8 cellular contexts compared by ENCODE assay signal in the genomic region with DNA sequence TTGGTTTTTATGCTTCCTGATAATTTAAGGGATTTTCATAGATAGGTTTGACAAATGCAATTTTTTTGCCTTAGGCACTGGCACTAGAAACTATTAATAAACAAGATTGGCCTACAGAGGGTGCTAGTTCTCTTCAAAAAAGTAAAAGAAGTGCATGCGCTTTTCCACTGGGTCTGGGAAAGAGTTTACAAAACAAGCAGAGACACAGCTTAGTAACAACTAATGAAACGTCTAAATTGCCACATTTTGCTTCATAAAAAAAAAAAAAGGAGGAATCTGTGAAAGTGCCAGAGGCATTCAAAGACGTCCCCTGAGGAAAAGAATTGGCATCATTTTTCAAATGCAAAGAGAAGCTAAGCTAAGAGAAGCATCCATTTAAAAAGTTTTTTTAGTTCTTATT. TPM values are rescaled to one million over a fixed set of nuclear protein-coding genes. Genes with fewer than 3 reads are reported as not detected.
DNase-seq lines count a peak whose midpoint lies in the region; ATAC-seq and TF ChIP-seq lines count a peak whose summit lies in the region.

No MANE protein-coding gene starts in this region.

- no peaks in the 10 kb centered on the region for H3K27me3 ChIP-seq in BLaER1 treated with 17β-estradiol and CSF1 and Interleukin-3, amounts not matched to agents 10 nM and 100 nM
- H3K27me3 ChIP-seq in PC-3 (ENCODE audit: low read length) = no peaks in the 10 kb centered on the region
- H3K27me3 ChIP-seq in colonic mucosa = no peaks in the 10 kb centered on the region
- H3K27me3 ChIP-seq in right lobe of liver = no peaks in the 10 kb centered on the region
- no peaks in the 10 kb centered on the region for H3K27me3 ChIP-seq in thyroid gland

- peak overlapping the region; percentile 59 to 86 (median 74) for H3K27ac ChIP-seq in BLaER1 treated with 17β-estradiol and CSF1 and Interleukin-3, amounts not matched to agents 10 nM and 100 nM
- no peak overlapping the region for H3K27ac ChIP-seq in PC-3 (ENCODE audit: low read length)
- peak overlapping the region; percentile 39 for H3K27ac ChIP-seq in colonic mucosa
- peak overlapping the region in 2 of 3 donors; percentile 17 to 47 for H3K27ac ChIP-seq in right lobe of liver
- no peak overlapping the region for H3K27ac ChIP-seq in thyroid gland

- intact Hi-C loops in PC-3 (cut with micrococcal nuclease) (loop anchor here (1.0 to 5.0 kb wide), 6 partner anchors 150 to 432 kb away; no protein-coding TSS in a partner anchor), colonic mucosa (cut with DNase I) (loop anchor here (5.0 kb wide), 2 partner anchors 410 to 430 kb away; no protein-coding TSS in a partner anchor), right lobe of liver (cut with DNase I) (loop anchor here in 1 of 2 donors (5.0 kb wide), 1 partner anchor 410 kb away; no protein-coding TSS in a partner anchor), thyroid gland (cut with DNase I) (loop anchor here (5.0 kb wide), 1 partner anchor 430 kb away; no protein-coding TSS in a partner anchor)

- no peak for TF ChIP-seq POLR2A in right lobe of liver (IDR thresholded peaks at IDR 0.05)
- TF ChIP-seq POLR2A in thyroid gland (IDR thresholded peaks at IDR 0.05) = no peak

- BruUV-seq in PC-3 (replicated peaks; lab: Mats Ljungman, UMichigan) = no TSS peak

- H2AFZ ChIP-seq in PC-3 (ENCODE audit: low read length) = peak overlapping the region; percentile 73

- H3K36me3 ChIP-seq in BLaER1 treated with 17β-estradiol and CSF1 and Interleukin-3, amounts not matched to agents 10 nM and 100 nM = no peaks in the 10 kb centered on the region
- H3K36me3 ChIP-seq in PC-3 (ENCODE audit: low read depth, low read length) = no peaks in the 10 kb centered on the region
- no peaks in the 10 kb centered on the region for H3K36me3 ChIP-seq in colonic mucosa
- H3K36me3 ChIP-seq in right lobe of liver = no peaks in the 10 kb centered on the region
- no peaks in the 10 kb centered on the region for H3K36me3 ChIP-seq in thyroid gland

- H3K9ac ChIP-seq in BLaER1 treated with 17β-estradiol and CSF1 and Interleukin-3, amounts not matched to agents 10 nM and 100 nM = peak overlapping the region; percentile 42 to 79 (median 70); a peak in 21 of 22 replicates
- H3K9ac ChIP-seq in PC-3 (ENCODE audit: low read length) (no peak overlapping the region), colonic mucosa (ENCODE audit: low read depth in 2 of 2, low read length in 2 of 2) (peak overlapping the region in 1 of 2 donors; percentile 59)

- DNase-seq in LNCaP clone FGC (ENCODE audit: low read depth) (peak; percentile 56), PC-3 (peak; percentile 87), colonic mucosa (peak; percentile 41), right lobe of liver (no peak), thyroid gland (peak in 1 of 2 donors; percentile 13)

- WGBS in right lobe of liver (ENCODE audit: insufficient coverage, low coverage, low lambda C conversion rate, missing lambda C conversion rate) = 0% methylated on average over 3 of the region's 3 CpGs
- 3 to 4% methylated on average over 3 of the region's 3 CpGs for WGBS in thyroid gland, 2 donors

- ATAC-seq in GM18511 (IDR thresholded peaks at IDR 0.05; ENCODE audit: unreplicated experiment) = peak; percentile 36
- peak; percentile 77 for ATAC-seq in PC-3
- ATAC-seq in right lobe of liver = peak; percentile 89 to 94 (median 92)
- ATAC-seq in HG03108 (IDR thresholded peaks at IDR 0.05; ENCODE audit: unreplicated experiment) = no peak

- peak; percentile 58 for TF ChIP-seq CTCF in LNCaP clone FGC (IDR thresholded peaks at IDR 0.05; ENCODE audit: control insufficient read depth, extremely low read depth, insufficient read depth)
- peak; percentile 79 for TF ChIP-seq CTCF in PC-3 (conservative IDR thresholded peaks at IDR 0.05; ENCODE audit: low read depth, low read length)
- TF ChIP-seq CTCF in colonic mucosa (IDR thresholded peaks at IDR 0.05) = peak; percentile 39
- TF ChIP-seq CTCF in right lobe of liver (IDR thresholded peaks at IDR 0.05) = peak; percentile 54 to 71 (median 62)
- TF ChIP-seq CTCF in thyroid gland (IDR thresholded peaks at IDR 0.05) = peak in 5 of 6 experiments; percentile 15 to 84 (median 59)

- no peaks in the 10 kb centered on the region for H3F3A ChIP-seq in PC-3 (ENCODE audit: low read length, unreplicated experiment)

- H3K4me1 ChIP-seq in BLaER1 treated with 17β-estradiol and CSF1 and Interleukin-3, amounts not matched to agents 10 nM and 100 nM = peaks cover 13 to 29% (median 19%) of the 10 kb centered on the region in 10 experiments
- H3K4me1 ChIP-seq in PC-3 (ENCODE audit: insufficient read depth, low read length) (peaks cover 7% of the 10 kb centered on the region), colonic mucosa (peaks cover 4% of the 10 kb centered on the region), right lobe of liver (peaks cover 0 to 21% (median 10%) of the 10 kb centered on the region in 4 donors), thyroid gland (peaks cover 0 to 6% of the 10 kb centered on the region in 2 donors)

- H3K9me3 ChIP-seq in BLaER1 treated with 17β-estradiol and CSF1 and Interleukin-3, amounts not matched to agents 10 nM and 100 nM (replicated peaks in 1 of 11) = peaks cover 12 to 19% (median 16%) of the 10 kb centered on the region in 11 experiments; a peak in 21 of 22 replicates
- H3K9me3 ChIP-seq in PC-3 (ENCODE audit: low read length) = no peaks in the 10 kb centered on the region
- H3K9me3 ChIP-seq in colonic mucosa = no peaks in the 10 kb centered on the region
- H3K9me3 ChIP-seq in right lobe of liver = no peaks in the 10 kb centered on the region
- no peaks in the 10 kb centered on the region for H3K9me3 ChIP-seq in thyroid gland

- no peaks in the 10 kb centered on the region for H3K79me2 ChIP-seq in PC-3 (ENCODE audit: low read length)

- CTCF ChIA-PET in PC-3 (lab: Charles Lee) = interaction anchor here (0.6 to 1.8 kb wide), 13 partner anchors 13 to 518 kb away, joined by 3 to 10 read pairs (median 4); no protein-coding TSS in a partner anchor

- POLR2A ChIA-PET in PC-3 (lab: Charles Lee; ENCODE audit: unreplicated experiment) = interaction anchor here (0.6 kb wide), 1 partner anchor 390 kb away, joined by 3 read pairs; no protein-coding TSS in a partner anchor

- no peaks in the 10 kb centered on the region for H3K9me2 ChIP-seq in PC-3 (replicated peaks; ENCODE audit: low read length)

- peak overlapping the region; percentile 56 to 91 (median 82) for H3K4me2 ChIP-seq in BLaER1 treated with 17β-estradiol and CSF1 and Interleukin-3, amounts not matched to agents 10 nM and 100 nM
- 0 out of 2 replicates have a peak overlapping the region, but pooled peaks have one; percentile 16 for H3K4me2 ChIP-seq in PC-3 (ENCODE audit: low read length)

- peak overlapping the region in 6 of 10 experiments; percentile 0 to 46 (median 28); a peak in 6 of 20 replicates for H3K4me3 ChIP-seq in BLaER1 treated with 17β-estradiol and CSF1 and Interleukin-3, amounts not matched to agents 10 nM and 100 nM
- H3K4me3 ChIP-seq in LNCaP clone FGC (ENCODE audit: low read depth, low read length) (no peak overlapping the region), PC-3 (ENCODE audit: low read length) (no peak overlapping the region), colonic mucosa (no peak overlapping the region), right lobe of liver (no peak overlapping the region), thyroid gland (replicated peaks in 1 of 3) (no peak overlapping the region)

- no peaks in the 10 kb centered on the region for H4K20me1 ChIP-seq in BLaER1 treated with 17β-estradiol and CSF1 and Interleukin-3, amounts not matched to agents 10 nM and 100 nM
- no peaks in the 10 kb centered on the region for H4K20me1 ChIP-seq in PC-3 (ENCODE audit: low read length)

RNA-seq across cellular contexts. Expression of a gene that starts 58.3 kb away (rescaled TPM):
- total RNA-seq in PC-3 (2014; rRNA removed) (7.9 and 11.9 TPM in 2 replicates), colonic mucosa (10 to 100 TPM; 23.0 to 38.7 TPM), right lobe of liver (10 to 100 TPM in 5 of 6 experiments, 1 to 10 TPM in 1; 8.9 to 20.3 (median 16.3) TPM), thyroid gland (10 to 100 TPM; 16.0 to 21.8 (median 19.3) TPM)

Comparison
In these comparisons a context has a peak if more than half of its experiments do, and no peak if none do; other contexts are left out.
1. H3K27ac ChIP-seq: peak in BLaER1 treated with 17β-estradiol and CSF1 and Interleukin-3, amounts not matched to agents 10 nM and 100 nM (11 of 11), colonic mucosa (single experiment) and right lobe of liver (2 of 3); none in PC-3 (single experiment) and thyroid gland (0 of 3).
2. H3K4me3 ChIP-seq: peak in BLaER1 treated with 17β-estradiol and CSF1 and Interleukin-3, amounts not matched to agents 10 nM and 100 nM (6 of 10); none in LNCaP clone FGC (single experiment), PC-3 (single experiment), colonic mucosa (single experiment), right lobe of liver (0 of 3) and thyroid gland (0 of 3).
3. DNase-seq: peak in LNCaP clone FGC (single experiment), PC-3 (single experiment) and colonic mucosa (single experiment); none in right lobe of liver (0 of 3).
4. Peak in every context shown above with its lines, with median percentiles within 50 percentile points of each other: CTCF ChIP-seq.